Comparison of ENCODE assay signal across 7 cellular contexts in the genomic region with DNA sequence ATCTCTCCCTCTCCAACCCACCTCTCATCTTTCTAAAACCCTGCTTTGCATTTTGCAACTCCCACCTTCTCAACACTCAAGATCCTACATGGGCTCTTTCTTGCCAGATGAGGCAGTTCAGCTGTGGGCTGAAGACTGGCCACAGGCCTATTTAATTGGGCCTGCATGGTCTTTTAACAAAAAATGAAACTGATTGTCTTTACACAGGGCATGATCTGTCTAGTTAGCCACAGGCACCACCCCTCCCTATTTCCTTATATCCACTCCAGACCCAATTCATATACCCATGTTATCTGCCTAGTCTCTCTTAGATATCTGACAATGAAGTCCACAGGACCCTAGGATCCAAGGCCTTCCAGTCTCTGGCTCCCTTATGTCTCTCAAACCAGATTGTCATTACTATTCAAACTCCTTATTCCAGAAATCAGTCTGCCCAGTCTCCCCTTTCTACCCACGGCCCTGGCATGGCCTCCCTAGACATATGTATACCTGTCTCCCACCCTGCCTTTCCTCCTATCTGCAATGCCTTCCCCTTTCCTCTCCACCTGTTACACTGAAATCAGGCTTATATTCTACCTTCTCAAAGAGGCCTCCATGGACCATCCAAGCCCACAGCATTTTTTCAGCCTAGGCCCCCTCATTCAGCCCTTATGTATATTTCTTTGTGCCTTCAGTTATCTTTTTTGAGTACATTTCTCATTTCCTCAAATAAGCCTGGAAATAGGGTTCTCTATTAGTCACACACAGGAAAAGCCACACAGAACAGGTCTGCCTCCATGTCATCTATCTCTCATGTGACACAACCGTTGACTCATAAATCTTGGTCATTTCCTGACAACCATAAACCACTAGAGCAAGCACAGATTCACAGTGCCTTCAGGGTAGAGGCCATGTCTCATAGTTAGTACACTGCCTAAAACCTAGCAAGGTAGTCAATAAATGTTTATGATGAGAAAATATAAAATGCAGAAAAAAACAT. TPM values are rescaled to one million over a fixed set of nuclear protein-coding genes. Genes with fewer than 3 reads are reported as not detected.
DNase-seq lines count a peak whose midpoint lies in the region; ATAC-seq lines count a peak whose summit lies in the region.

No MANE protein-coding gene starts in this region.

- no peaks in the 10 kb centered on the region for H3K36me3 ChIP-seq in aorta (ENCODE audit: control insufficient read depth in 1 of 2, insufficient read depth in 2 of 2, low read length in 1 of 2)

- no peak overlapping the region for H3K27ac ChIP-seq in aorta (ENCODE audit: low read depth in 1 of 2, low read length in 2 of 2)

- intact Hi-C loops in aorta (cut with DNase I) = no loop called here

- ATAC-seq in GM18502 (IDR thresholded peaks at IDR 0.05; ENCODE audit: poor library complexity, unreplicated experiment) (peak; percentile 99), GM21786 (IDR thresholded peaks at IDR 0.05; ENCODE audit: unreplicated experiment) (peak; percentile 97), aorta (ENCODE audit: low FRiP score) (no peak)

- 69 to 74% methylated on average over 2 of the region's 2 CpGs for WGBS in aorta, 2 donors

- no peaks in the 10 kb centered on the region for H3K4me1 ChIP-seq in aorta (ENCODE audit: control insufficient read depth in 1 of 2, insufficient read depth in 2 of 2, low read length in 2 of 2)

- H3K4me3 ChIP-seq in Jurkat, Clone E6-1 (ENCODE audit: low read length) = no peak overlapping the region
- no peak overlapping the region for H3K4me3 ChIP-seq in aorta (ENCODE audit: low read length in 2 of 2)

- no peaks in the 10 kb centered on the region for H3K9me3 ChIP-seq in aorta (ENCODE audit: control insufficient read depth, low read length)

- H3K27me3 ChIP-seq in aorta (ENCODE audit: control insufficient read depth in 1 of 2, insufficient read depth in 2 of 2, low read length in 1 of 2) = no peaks in the 10 kb centered on the region

- DNase-seq in Jurkat, Clone E6-1 (ENCODE audit: low read depth, low spot score) = peak; percentile 67
- DNase-seq in activated T-cell treated with anti-CD3 and anti-CD28 coated beads, Interleukin-2, amount 50 U/mL, for 48 hours = peak; percentile 32 to 34
- peak; percentile 87 for DNase-seq in iris pigment epithelial cell (ENCODE audit: low read depth)
- DNase-seq in DMS 273 (lab: John Stamatoyannopoulos, UW; ENCODE audit: unreplicated experiment) = no peak
- DNase-seq in aorta = no peak

RNA-seq across cellular contexts. Expression of gene LPAR3, which starts 39.0 kb away (rescaled TPM):
- not detected for polyA plus RNA-seq in Jurkat, Clone E6-1 (2012; ENCODE audit: insufficient read depth, insufficient read length)
- total RNA-seq in aorta = under 1 TPM; 0.10 to 0.33 TPM
- polyA plus RNA-seq in aorta = under 1 TPM in 1 of 2 donors, not detected in 1; 0.38 TPM

Comparison
In these comparisons a context has a peak if more than half of its experiments do, and no peak if none do; other contexts are left out.
1. DNase-seq: peak in Jurkat, Clone E6-1 (single experiment), activated T-cell treated with anti-CD3 and anti-CD28 coated beads, Interleukin-2, amount 50 U/mL, for 48 hours (2 of 2) and iris pigment epithelial cell (single experiment); none in DMS 273 (single experiment) and aorta (0 of 2).